8 cellular contexts compared by ENCODE assay signal in the genomic region with DNA sequence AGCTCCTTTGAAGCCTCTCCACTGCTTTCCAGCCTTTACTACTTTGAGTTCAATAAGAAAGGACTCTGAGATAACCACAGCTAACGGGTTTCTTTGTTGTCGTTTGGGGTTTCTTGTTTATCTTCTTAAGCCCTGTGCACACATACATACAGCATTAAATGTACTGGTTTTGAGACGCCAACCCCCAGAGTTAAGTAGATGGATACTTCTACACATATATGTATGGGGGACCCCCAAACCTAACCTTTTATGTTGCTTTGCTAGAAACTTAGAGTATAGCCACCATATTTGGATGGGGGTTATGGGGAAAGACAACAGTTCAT. TPM values are rescaled to one million over a fixed set of nuclear protein-coding genes. Genes with fewer than 3 reads are reported as not detected.
A peak's percentile ranks its signal among the peaks of the same experiment; 100 is the strongest.
DNase-seq lines count a peak whose midpoint lies in the region; ATAC-seq and TF ChIP-seq lines count a peak whose summit lies in the region.

No MANE protein-coding gene starts in this region.

- CTCF ChIA-PET in activated CD8-positive, alpha-beta memory T cell treated with anti-CD3 and anti-CD28 coated beads, Interleukin-2, amount 10 ng/mL, durations not matched to agents 7 days and 5 days (lab: Charles Lee) = interaction anchor here (0.7 to 2.3 kb wide), 30 partner anchors 8 to 1030 kb away, joined by 3 to 13 read pairs (median 4); a partner anchor contains a TSS

- peak overlapping the region; percentile 78 for H3K4me3 ChIP-seq in kidney epithelial cell (ENCODE audit: low read depth, low read length)
- peak overlapping the region; percentile 70 to 94 (median 73) for H3K4me3 ChIP-seq in thyroid gland (replicated peaks in 1 of 3)

- POLR2A ChIA-PET in activated naive CD8-positive, alpha-beta T cell treated with anti-CD3 and anti-CD28 coated beads, Interleukin-2, amount 10 ng/mL, durations not matched to agents 7 days and 5 days (lab: Charles Lee) = interaction anchor here (0.7 to 2.3 kb wide), 5 partner anchors 11 to 438 kb away, joined by 3 to 17 read pairs (median 3); a partner anchor contains a TSS

- intact Hi-C loops in thyroid gland (cut with DNase I) = no loop called here

- peaks cover 41% of the 10 kb centered on the region for H3K4me1 Mint-ChIP-seq in activated CD8-positive, alpha-beta memory T cell treated with anti-CD3 and anti-CD28 coated beads, Interleukin-2, amount 10 ng/mL, durations not matched to agents 7 days and 5 days
- peaks cover 22% of the 10 kb centered on the region for H3K4me1 Mint-ChIP-seq in activated naive CD8-positive, alpha-beta T cell treated with anti-CD3 and anti-CD28 coated beads, Interleukin-2, amount 10 ng/mL, durations not matched to agents 7 days and 5 days

- peak overlapping the region; percentile 94 for H3K27ac Mint-ChIP-seq in activated CD8-positive, alpha-beta memory T cell treated with anti-CD3 and anti-CD28 coated beads, Interleukin-2, amount 10 ng/mL, durations not matched to agents 7 days and 5 days
- H3K27ac Mint-ChIP-seq in activated naive CD8-positive, alpha-beta T cell treated with anti-CD3 and anti-CD28 coated beads, Interleukin-2, amount 10 ng/mL, durations not matched to agents 7 days and 5 days = peak overlapping the region; percentile 82

- DNase-seq in activated CD8-positive, alpha-beta memory T cell treated with anti-CD3 and anti-CD28 coated beads, Interleukin-2, amount 10 ng/mL, durations not matched to agents 7 days and 5 days = no peak
- DNase-seq in activated CD8-positive, alpha-beta memory T cell treated with anti-CD3 and anti-CD28 coated beads, Interleukin-2, amount 50 U/mL, for 4 hours = no peak
- no peak for DNase-seq in activated naive CD8-positive, alpha-beta T cell treated with anti-CD3 and anti-CD28 coated beads, Interleukin-2, amount 10 ng/mL, durations not matched to agents 7 days and 5 days
- DNase-seq in kidney epithelial cell (ENCODE audit: low read depth) (no peak), thyroid gland (no peak), medulla oblongata (ENCODE audit: extremely low spot score) (no peak), NCI-H187 (lab: John Stamatoyannopoulos, UW) (no peak)

- no peaks in the 10 kb centered on the region for H3K27me3 ChIP-seq in kidney epithelial cell (ENCODE audit: control insufficient read depth, insufficient read depth, low read length)
- H3K27me3 ChIP-seq in thyroid gland = no peaks in the 10 kb centered on the region

- peak overlapping the region; percentile 71 to 85 (median 82) for H3K27ac ChIP-seq in thyroid gland

- H3K27me3 Mint-ChIP-seq in activated CD8-positive, alpha-beta memory T cell treated with anti-CD3 and anti-CD28 coated beads, Interleukin-2, amount 10 ng/mL, durations not matched to agents 7 days and 5 days = no peaks in the 10 kb centered on the region
- no peaks in the 10 kb centered on the region for H3K27me3 Mint-ChIP-seq in activated naive CD8-positive, alpha-beta T cell treated with anti-CD3 and anti-CD28 coated beads, Interleukin-2, amount 10 ng/mL, durations not matched to agents 7 days and 5 days

- ATAC-seq in activated CD8-positive, alpha-beta memory T cell treated with anti-CD3 and anti-CD28 coated beads, Interleukin-2, amount 10 ng/mL, durations not matched to agents 7 days and 5 days = peak; percentile 0
- peak; percentile 1 for ATAC-seq in activated naive CD8-positive, alpha-beta T cell treated with anti-CD3 and anti-CD28 coated beads, Interleukin-2, amount 10 ng/mL, durations not matched to agents 7 days and 5 days (ENCODE audit: low read depth)
- no peak for ATAC-seq in GM21529 (IDR thresholded peaks at IDR 0.05; ENCODE audit: unreplicated experiment)

- WGBS in thyroid gland, 2 donors = 8 to 9% methylated on average over 3 of the region's 3 CpGs

- no peaks in the 10 kb centered on the region for H3K9me3 Mint-ChIP-seq in activated CD8-positive, alpha-beta memory T cell treated with anti-CD3 and anti-CD28 coated beads, Interleukin-2, amount 10 ng/mL, durations not matched to agents 7 days and 5 days (ENCODE audit: low read depth)
- no peaks in the 10 kb centered on the region for H3K9me3 Mint-ChIP-seq in activated naive CD8-positive, alpha-beta T cell treated with anti-CD3 and anti-CD28 coated beads, Interleukin-2, amount 10 ng/mL, durations not matched to agents 7 days and 5 days

- H3K36me3 ChIP-seq in kidney epithelial cell (ENCODE audit: control insufficient read depth, insufficient read depth, low read length) (no peaks in the 10 kb centered on the region), thyroid gland (peaks cover 0 to 3% of the 10 kb centered on the region in 2 donors)

- no peak for TF ChIP-seq CTCF in kidney epithelial cell (IDR thresholded peaks at IDR 0.05; ENCODE audit: insufficient read depth, low read length, poor library complexity, severe bottlenecking)
- no peak for TF ChIP-seq CTCF in thyroid gland (IDR thresholded peaks at IDR 0.05)

- no peak for TF ChIP-seq POLR2A in thyroid gland (IDR thresholded peaks at IDR 0.05)

- peak overlapping the region; percentile 89 for H3K4me3 Mint-ChIP-seq in activated CD8-positive, alpha-beta memory T cell treated with anti-CD3 and anti-CD28 coated beads, Interleukin-2, amount 10 ng/mL, durations not matched to agents 7 days and 5 days
- peak overlapping the region; percentile 83 for H3K4me3 Mint-ChIP-seq in activated naive CD8-positive, alpha-beta T cell treated with anti-CD3 and anti-CD28 coated beads, Interleukin-2, amount 10 ng/mL, durations not matched to agents 7 days and 5 days

- no peaks in the 10 kb centered on the region for H3K9me3 ChIP-seq in thyroid gland

- H3K4me1 ChIP-seq in thyroid gland = peaks cover 0 to 14% of the 10 kb centered on the region in 2 donors

- peaks cover 14% of the 10 kb centered on the region for H3K36me3 Mint-ChIP-seq in activated CD8-positive, alpha-beta memory T cell treated with anti-CD3 and anti-CD28 coated beads, Interleukin-2, amount 10 ng/mL, durations not matched to agents 7 days and 5 days
- peaks cover 9% of the 10 kb centered on the region for H3K36me3 Mint-ChIP-seq in activated naive CD8-positive, alpha-beta T cell treated with anti-CD3 and anti-CD28 coated beads, Interleukin-2, amount 10 ng/mL, durations not matched to agents 7 days and 5 days

RNA-seq across cellular contexts. Expression of a gene that starts 0.7 kb away (rescaled TPM):
- total RNA-seq in activated CD8-positive, alpha-beta memory T cell treated with anti-CD3 and anti-CD28 coated beads, Interleukin-2, amount 10 ng/mL, durations not matched to agents 7 days and 5 days = 10 to 100 TPM; 15.7 to 15.8 TPM
- 10 to 100 TPM; 18.3 to 18.8 TPM for total RNA-seq in activated naive CD8-positive, alpha-beta T cell treated with anti-CD3 and anti-CD28 coated beads, Interleukin-2, amount 10 ng/mL, durations not matched to agents 7 days and 5 days
- total RNA-seq in kidney epithelial cell (5.6 and 6.7 TPM in 2 replicates), thyroid gland (10 to 100 TPM in 2 of 4 donors, 1 to 10 TPM in 2; 5.3 to 21.1 (median 10.1) TPM)
